In genomic region chr20:59809630-59810375, GRCh38 we compare ENCODE assay signal across 17 cellular contexts.
A peak's percentile ranks its signal among the peaks of the same experiment; 100 is the strongest.
DNase-seq lines count a peak whose midpoint lies in the region; ATAC-seq, FAIRE-seq and TF ChIP-seq lines count a peak whose summit lies in the region.
"Had no signal": no experiment of that assay in that cellular context is flagged by ENCODE, and none has a peak within 500 bp of the region (broad histone marks: within the 10 kb centered on the region; RNA-seq: fewer than 3 reads in every experiment).

No MANE protein-coding gene starts in this region.

- TF ChIP-seq POLR2A in HepG2 (IDR thresholded peaks at IDR 0.05; ENCODE audit: insufficient read depth in 1 of 2, low read depth in 2 of 2, low read length in 2 of 2): no peak
- TF ChIP-seq POLR2A in right lobe of liver (IDR thresholded peaks at IDR 0.05): no peak

- no peak overlapping the region for H2AFZ ChIP-seq in HepG2 (ENCODE audit: low read length)
- H2AFZ ChIP-seq: PC-9 had no signal

- no peak for TF ChIP-seq EP300 in HepG2 (IDR thresholded peaks at IDR 0.05; ENCODE audit: low read depth in 2 of 2, low read length in 2 of 2)
- TF ChIP-seq EP300 in HepG2 (CRISPR knock-in tag; IDR thresholded peaks at IDR 0.05; ENCODE audit: borderline replicate concordance): no peak

- peaks cover 9 to 89% of the 10 kb centered on the region in 2 experiments for H3K27me3 ChIP-seq in HepG2 (ENCODE audit: control insufficient read depth in 1 of 2, insufficient read depth in 2 of 2, low read length in 2 of 2)
- H3K27me3 ChIP-seq in right lobe of liver: no peaks in the 10 kb centered on the region
- H3K27me3 ChIP-seq in right atrium auricular region: no peaks in the 10 kb centered on the region

- WGBS in HepG2 (ENCODE audit: low lambda C conversion rate): 15% methylated on average over 10 of the region's 10 CpGs
- WGBS in right lobe of liver (ENCODE audit: insufficient coverage, low coverage, low lambda C conversion rate, missing lambda C conversion rate): 55% methylated on average over 8 of the region's 10 CpGs

- POLR2A ChIA-PET in HepG2 (lab: Yijun Ruan, JAX): no interaction called here

- H3K9ac ChIP-seq in HepG2 (ENCODE audit: insufficient read depth, low read depth, low read length): no peak overlapping the region

- H3K4me3 ChIP-seq in HepG2 (replicated peaks in 1 of 3; ENCODE audit: insufficient read depth in 1 of 3, low read depth in 2 of 3, low read length in 3 of 3) (no peak overlapping the region), right lobe of liver (no peak overlapping the region), coronary artery (no peak overlapping the region), right atrium auricular region (no peak overlapping the region)
- H3K4me3 ChIP-seq: A549, PC-9 had no signal

- no peaks in the 10 kb centered on the region for H3K79me2 ChIP-seq in HepG2 (ENCODE audit: insufficient read depth, low read length)

- no peak for FAIRE-seq in HepG2 (lab: Jason Lieb, UNC)
- FAIRE-seq: A549, H54 had no signal

- TF ChIP-seq CTCF in HepG2 (CRISPR knock-in tag; IDR thresholded peaks at IDR 0.05): no peak
- no peak for TF ChIP-seq CTCF in right lobe of liver (IDR thresholded peaks at IDR 0.05)
- TF ChIP-seq CTCF in coronary artery (IDR thresholded peaks at IDR 0.05): no peak
- TF ChIP-seq CTCF in right atrium auricular region (IDR thresholded peaks at IDR 0.05): no peak

- in situ Hi-C loops in HepG2 (cut with HindIII; ENCODE audit: extremely low pct_ligation_motif_present, low pct_unique_long_range_greater_than_20kb): no loop called here

- DNase-seq in HepG2 (ENCODE audit: low spot score) (no peak), right lobe of liver (no peak), coronary artery (ENCODE audit: low spot score) (peak; percentile 28), mesenteric fat pad (ENCODE audit: low spot score) (peak; percentile 53), A172 (ENCODE audit: low spot score) (no peak), right atrium auricular region (ENCODE audit: low spot score) (no peak), SIG-M5 treated with dmso at 0.1 percent for 504 hours (lab: John Stamatoyannopoulos, UW; ENCODE audit: unreplicated experiment) (no peak)
- DNase-seq: DMS79, Kasumi-1, NCI-H1436 treated with DMSO at 0.1 percent for 48 hours, NCI-H1930, NCI-H510A, NCI-H748 treated with DMSO at 0.1 percent for 48 hours, PC-9, SHP77 treated with DMSO at 0.1 percent for 48 hours had no signal

- ATAC-seq in HepG2 (no peak), right lobe of liver (no peak)
- ATAC-seq: A549 had no signal

- CTCF ChIA-PET in HepG2 (lab: Yijun Ruan, JAX; ENCODE audit: low intra/inter-chr PET ratio, low total read pairs): no interaction called here

- H3K4me1 ChIP-seq in HepG2 (ENCODE audit: insufficient read depth, low read length): no peaks in the 10 kb centered on the region
- no peaks in the 10 kb centered on the region for H3K4me1 ChIP-seq in right lobe of liver
- no peaks in the 10 kb centered on the region for H3K4me1 ChIP-seq in right atrium auricular region
- H3K4me1 ChIP-seq: A549 had no signal

- no peak overlapping the region for H3K4me2 ChIP-seq in HepG2 (ENCODE audit: low read depth, low read length)
- H3K4me2 ChIP-seq: A549, PC-9 had no signal

- intact Hi-C loops in HepG2 (cut with micrococcal nuclease; ENCODE audit: unreplicated experiment) (no loop called here), right lobe of liver (cut with DNase I) (no loop called here)

- no peaks in the 10 kb centered on the region for H4K20me1 ChIP-seq in HepG2 (ENCODE audit: insufficient read depth, low read length)

- no peaks in the 10 kb centered on the region for H3K36me3 ChIP-seq in HepG2 (replicated peaks in 1 of 2; ENCODE audit: control insufficient read depth in 1 of 2, insufficient read depth in 2 of 2, low read length in 2 of 2)
- no peaks in the 10 kb centered on the region for H3K36me3 ChIP-seq in right lobe of liver
- H3K36me3 ChIP-seq in right atrium auricular region: no peaks in the 10 kb centered on the region

- H3K9me3 ChIP-seq in HepG2 (ENCODE audit: low read length): no peaks in the 10 kb centered on the region
- no peaks in the 10 kb centered on the region for H3K9me3 ChIP-seq in right lobe of liver
- H3K9me3 ChIP-seq in right atrium auricular region: no peaks in the 10 kb centered on the region
- H3K9me3 ChIP-seq: A549 had no signal

- no TSS peak for BruUV-seq in HepG2 (replicated peaks; lab: Mats Ljungman, UMichigan)

- H3K27ac ChIP-seq in HepG2 (ENCODE audit: extremely low read length, insufficient read depth, low read length) (no peak overlapping the region), right lobe of liver (no peak overlapping the region), coronary artery (no peak overlapping the region), right atrium auricular region (no peak overlapping the region)
- H3K27ac ChIP-seq: A549, PC-9 had no signal

- no peak for TF ChIP-seq RAD21 in HepG2 (CRISPR knock-in tag; IDR thresholded peaks at IDR 0.05)

TF ChIP-seq in HepG2, 621 proteins besides CTCF, POLR2A, EP300 and RAD21:
- TF ChIP-seq ZBTB40 (IDR thresholded peaks at IDR 0.05): no peak
- peak; percentile 91 for TF ChIP-seq ZBTB40 (CRISPR knock-in tag; IDR thresholded peaks at IDR 0.05)
- TF ChIP-seq ZNF788 (CRISPR knock-in tag; IDR thresholded peaks at IDR 0.05; ENCODE audit: borderline replicate concordance): no peak

Comparison
In these comparisons a context has a peak if more than half of its experiments do, and no peak if none do; other contexts are left out.
1. DNase-seq: peak in coronary artery (single experiment) and mesenteric fat pad (single experiment); none in HepG2 (single experiment), right lobe of liver (0 of 3), A172 (single experiment), right atrium auricular region (single experiment) and SIG-M5 treated with dmso at 0.1 percent for 504 hours (single experiment).